In the genomic region with DNA sequence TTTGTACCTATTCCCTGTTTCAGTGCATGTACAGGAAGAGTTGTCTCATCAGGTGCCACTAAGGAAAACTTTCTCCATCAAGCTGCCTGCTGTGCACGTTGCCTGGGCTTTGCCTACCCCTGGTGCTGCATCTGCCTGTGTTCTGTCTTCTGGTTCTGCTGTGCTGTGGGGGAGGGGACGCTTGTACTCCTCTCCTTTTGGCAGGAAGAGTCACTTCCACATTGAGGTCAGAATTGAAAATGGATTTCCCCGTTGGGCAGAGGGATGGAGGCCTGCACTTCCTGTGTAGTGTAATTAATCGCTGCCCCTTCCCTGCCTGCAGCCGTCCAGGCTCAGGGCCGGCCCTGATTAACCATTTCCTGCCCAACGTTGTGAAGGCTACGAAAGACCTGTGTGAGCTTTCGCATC, we compare ENCODE assay signal across 8 cellular contexts.
DNase-seq lines count a peak whose midpoint lies in the region; ATAC-seq lines count a peak whose summit lies in the region.

No MANE protein-coding gene starts in this region.

- peaks cover 13% of the 10 kb centered on the region for H3K4me1 Mint-ChIP-seq in activated naive CD4-positive, alpha-beta T cell treated with anti-CD3 and anti-CD28 coated beads for 36 hours (ENCODE audit: low read depth)
- H3K4me1 Mint-ChIP-seq in activated T-helper 1 cell treated with anti-CD3 and anti-CD28 coated beads, Interleukin-12 subunit alpha, Interleukin-12 subunit beta, Interleukin-2, Interleukin-4 antibody, amounts not matched to agents 30 ng/mL and 10 ng/mL and 1 ng/mL, durations not matched to agents 14 hours and 24 hours and 36 hours (ENCODE audit: low read depth) = peaks cover 38% of the 10 kb centered on the region

- H3K36me3 Mint-ChIP-seq in activated naive CD4-positive, alpha-beta T cell treated with anti-CD3 and anti-CD28 coated beads for 36 hours (ENCODE audit: low read depth) = no peaks in the 10 kb centered on the region
- no peaks in the 10 kb centered on the region for H3K36me3 Mint-ChIP-seq in activated naive CD4-positive, alpha-beta T cell treated with anti-CD3 and anti-CD28 coated beads, Interleukin-2, amount 50 U/mL, for 72 hours
- H3K36me3 Mint-ChIP-seq in activated T-helper 1 cell treated with anti-CD3 and anti-CD28 coated beads, Interleukin-12 subunit alpha, Interleukin-12 subunit beta, Interleukin-2, Interleukin-4 antibody, amounts not matched to agents 30 ng/mL and 10 ng/mL and 1 ng/mL, durations not matched to agents 14 hours and 24 hours and 36 hours (ENCODE audit: low read depth) = no peaks in the 10 kb centered on the region

- CTCF ChIA-PET in activated naive CD4-positive, alpha-beta T cell treated with anti-CD3 and anti-CD28 coated beads for 36 hours (lab: Charles Lee) = interaction anchor here (0.5 to 3.0 kb wide), 4 partner anchors 39 to 197 kb away, joined by 3 to 11 read pairs (median 4); no protein-coding TSS in a partner anchor

- no peaks in the 10 kb centered on the region for H3K9me3 Mint-ChIP-seq in activated naive CD4-positive, alpha-beta T cell treated with anti-CD3 and anti-CD28 coated beads for 36 hours
- no peaks in the 10 kb centered on the region for H3K9me3 Mint-ChIP-seq in activated naive CD4-positive, alpha-beta T cell treated with anti-CD3 and anti-CD28 coated beads, Interleukin-2, amount 50 U/mL, for 72 hours
- H3K9me3 Mint-ChIP-seq in activated T-helper 1 cell treated with anti-CD3 and anti-CD28 coated beads, Interleukin-12 subunit alpha, Interleukin-12 subunit beta, Interleukin-2, Interleukin-4 antibody, amounts not matched to agents 30 ng/mL and 10 ng/mL and 1 ng/mL, durations not matched to agents 14 hours and 24 hours and 36 hours = no peaks in the 10 kb centered on the region

- no peak overlapping the region for H3K4me3 Mint-ChIP-seq in activated naive CD4-positive, alpha-beta T cell treated with anti-CD3 and anti-CD28 coated beads for 36 hours
- H3K4me3 Mint-ChIP-seq in activated T-helper 1 cell treated with anti-CD3 and anti-CD28 coated beads, Interleukin-12 subunit alpha, Interleukin-12 subunit beta, Interleukin-2, Interleukin-4 antibody, amounts not matched to agents 30 ng/mL and 10 ng/mL and 1 ng/mL, durations not matched to agents 14 hours and 24 hours and 36 hours = no peak overlapping the region

- intact Hi-C loops in activated naive CD4-positive, alpha-beta T cell treated with anti-CD3 and anti-CD28 coated beads for 36 hours (cut with micrococcal nuclease) = no loop called here
- intact Hi-C loops in activated T-helper 1 cell treated with anti-CD3 and anti-CD28 coated beads, Interleukin-12 subunit alpha, Interleukin-12 subunit beta, Interleukin-2, Interleukin-4 antibody, amounts not matched to agents 30 ng/mL and 10 ng/mL and 1 ng/mL, durations not matched to agents 14 hours and 24 hours and 36 hours (cut with micrococcal nuclease) = no loop called here

- H3K27ac Mint-ChIP-seq in activated naive CD4-positive, alpha-beta T cell treated with anti-CD3 and anti-CD28 coated beads for 36 hours = no peak overlapping the region
- H3K27ac Mint-ChIP-seq in activated naive CD4-positive, alpha-beta T cell treated with anti-CD3 and anti-CD28 coated beads, Interleukin-2, amount 50 U/mL, for 72 hours = peak overlapping the region in 1 of 2 donors; percentile 68
- peak overlapping the region; percentile 4 for H3K27ac Mint-ChIP-seq in activated T-helper 1 cell treated with anti-CD3 and anti-CD28 coated beads, Interleukin-12 subunit alpha, Interleukin-12 subunit beta, Interleukin-2, Interleukin-4 antibody, amounts not matched to agents 30 ng/mL and 10 ng/mL and 1 ng/mL, durations not matched to agents 14 hours and 24 hours and 36 hours

- no peaks in the 10 kb centered on the region for H3K27me3 Mint-ChIP-seq in activated naive CD4-positive, alpha-beta T cell treated with anti-CD3 and anti-CD28 coated beads for 36 hours (ENCODE audit: low read depth)
- H3K27me3 Mint-ChIP-seq in activated T-helper 1 cell treated with anti-CD3 and anti-CD28 coated beads, Interleukin-12 subunit alpha, Interleukin-12 subunit beta, Interleukin-2, Interleukin-4 antibody, amounts not matched to agents 30 ng/mL and 10 ng/mL and 1 ng/mL, durations not matched to agents 14 hours and 24 hours and 36 hours (ENCODE audit: insufficient read depth) = peaks cover 5% of the 10 kb centered on the region

- DNase-seq in activated naive CD4-positive, alpha-beta T cell treated with anti-CD3 and anti-CD28 coated beads for 36 hours = peak; percentile 35
- no peak for DNase-seq in activated naive CD4-positive, alpha-beta T cell treated with anti-CD3 and anti-CD28 coated beads, Interleukin-2, amount 50 U/mL, for 72 hours (ENCODE audit: low spot score in 2 of 2)
- DNase-seq in KG1 (lab: John Stamatoyannopoulos, UW) = peak; percentile 43
- no peak for DNase-seq in activated T-helper 1 cell treated with anti-CD3 and anti-CD28 coated beads, Interleukin-12 subunit alpha, Interleukin-12 subunit beta, Interleukin-2, Interleukin-4 antibody, amounts not matched to agents 30 ng/mL and 10 ng/mL and 1 ng/mL, durations not matched to agents 14 hours and 24 hours and 36 hours (ENCODE audit: low spot score)
- DNase-seq in kidney tubule cell (ENCODE audit: low spot score) = peak; percentile 66
- DNase-seq in central memory CD4-positive, alpha-beta T cell = no peak

- no peak for ATAC-seq in activated naive CD4-positive, alpha-beta T cell treated with anti-CD3 and anti-CD28 coated beads, Interleukin-2, amount 50 U/mL, for 72 hours
- no peak for ATAC-seq in esophagus mucosa
- ATAC-seq in GM18868 (IDR thresholded peaks at IDR 0.05; ENCODE audit: unreplicated experiment) = no peak

Comparison
In these comparisons a context has a peak if more than half of its experiments do, and no peak if none do; other contexts are left out.
1. DNase-seq: peak in activated naive CD4-positive, alpha-beta T cell treated with anti-CD3 and anti-CD28 coated beads for 36 hours (single experiment), KG1 (single experiment) and kidney tubule cell (single experiment); none in activated naive CD4-positive, alpha-beta T cell treated with anti-CD3 and anti-CD28 coated beads, Interleukin-2, amount 50 U/mL, for 72 hours (0 of 2), activated T-helper 1 cell treated with anti-CD3 and anti-CD28 coated beads, Interleukin-12 subunit alpha, Interleukin-12 subunit beta, Interleukin-2, Interleukin-4 antibody, amounts not matched to agents 30 ng/mL and 10 ng/mL and 1 ng/mL, durations not matched to agents 14 hours and 24 hours and 36 hours (single experiment) and central memory CD4-positive, alpha-beta T cell (single experiment).